ENCODE assay signal across 8 cellular contexts in the genomic region with DNA sequence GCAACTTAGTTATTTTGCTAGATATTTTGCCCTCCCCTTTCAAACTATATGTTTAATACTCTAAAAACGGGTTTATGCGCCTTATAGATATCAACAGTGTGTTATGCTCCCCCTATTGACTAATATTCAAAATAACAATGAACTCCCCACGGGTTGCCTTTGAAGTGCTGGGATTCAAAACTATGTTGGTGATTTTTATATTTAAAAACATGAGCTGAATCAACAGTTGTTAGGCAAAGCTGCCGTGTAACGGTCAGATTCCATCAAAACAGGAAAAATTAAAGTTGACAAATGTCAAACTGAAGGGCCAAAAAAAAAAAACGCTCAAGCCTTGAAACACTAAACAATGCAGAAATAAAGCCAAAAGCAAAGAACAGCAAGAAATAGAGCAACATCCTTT. TPM values are rescaled to one million over a fixed set of nuclear protein-coding genes. Genes with fewer than 3 reads are reported as not detected.
DNase-seq lines count a peak whose midpoint lies in the region; ATAC-seq and TF ChIP-seq lines count a peak whose summit lies in the region.

No MANE protein-coding gene starts in this region.

- H3K4me3 ChIP-seq in DND-41 (ENCODE audit: low read depth in 1 of 2, low read length in 2 of 2) = no peak overlapping the region
- no peak overlapping the region for H3K4me3 ChIP-seq in brain microvascular endothelial cell (ENCODE audit: low read depth, low read length)
- H3K4me3 ChIP-seq in mucosa of rectum (ENCODE audit: low read length in 2 of 2) = peak overlapping the region; percentile 29 to 62

- no peaks in the 10 kb centered on the region for H3K36me3 ChIP-seq in DND-41 (ENCODE audit: insufficient read depth, low read length)
- no peaks in the 10 kb centered on the region for H3K36me3 ChIP-seq in brain microvascular endothelial cell (replicated peaks)
- no peaks in the 10 kb centered on the region for H3K36me3 ChIP-seq in mucosa of rectum (ENCODE audit: control insufficient read depth in 2 of 2, insufficient read depth in 2 of 2, low read length in 2 of 2)

- H3K9ac ChIP-seq in DND-41 (ENCODE audit: low read depth, low read length) (no peak overlapping the region), mucosa of rectum (ENCODE audit: low read depth in 1 of 2, low read length in 2 of 2) (no peak overlapping the region)

- TF ChIP-seq CTCF in DND-41 (IDR thresholded peaks at IDR 0.05; ENCODE audit: borderline replicate concordance, extremely low read depth, low read length, poor library complexity, severe bottlenecking) = peak; percentile 57
- TF ChIP-seq CTCF in brain microvascular endothelial cell (IDR thresholded peaks at IDR 0.05; ENCODE audit: low read depth, low read length, missing control alignments) = peak; percentile 47

- H3K27ac ChIP-seq in DND-41 (ENCODE audit: low read length) = no peak overlapping the region
- H3K27ac ChIP-seq in brain microvascular endothelial cell = no peak overlapping the region
- H3K27ac ChIP-seq in mucosa of rectum (ENCODE audit: low read depth in 2 of 2, low read length in 2 of 2) = no peak overlapping the region

- no peaks in the 10 kb centered on the region for H3K79me2 ChIP-seq in DND-41 (ENCODE audit: insufficient read depth, low read length)

- no peak overlapping the region for H3K4me2 ChIP-seq in DND-41 (ENCODE audit: insufficient read depth, low read length)

- peaks cover 14% of the 10 kb centered on the region for H3K4me1 ChIP-seq in DND-41 (ENCODE audit: insufficient read depth, low read length)
- H3K4me1 ChIP-seq in mucosa of rectum (ENCODE audit: control insufficient read depth in 2 of 2, insufficient read depth in 2 of 2, low read length in 2 of 2) = peaks cover 13% of the 10 kb centered on the region in 2 donors

- DNase-seq in DND-41 (no peak), M059J (ENCODE audit: low read depth) (peak; percentile 33), brain microvascular endothelial cell (peak; percentile 22), cortex of kidney (lab: John Stamatoyannopoulos, UW) (no peak), amniotic stem cell (lab: John Stamatoyannopoulos, UW) (no peak)

- no peaks in the 10 kb centered on the region for H4K20me1 ChIP-seq in DND-41 (ENCODE audit: insufficient read depth, low read length)

- H3K27me3 ChIP-seq in DND-41 (ENCODE audit: insufficient read depth, low read length, poor library complexity) = peaks cover 31% of the 10 kb centered on the region
- H3K27me3 ChIP-seq in brain microvascular endothelial cell (replicated peaks) = no peaks in the 10 kb centered on the region
- peaks cover 2 to 10% of the 10 kb centered on the region in 2 donors for H3K27me3 ChIP-seq in mucosa of rectum (ENCODE audit: control insufficient read depth in 2 of 2, insufficient read depth in 2 of 2, low read length in 2 of 2)

- in situ Hi-C loops in brain microvascular endothelial cell (cut with HindIII; ENCODE audit: low pct_ligation_motif_present, low sequenced_read_pairs) = no loop called here

- H3K9me3 ChIP-seq in DND-41 (ENCODE audit: insufficient read depth, low read length, severe bottlenecking) (no peaks in the 10 kb centered on the region), mucosa of rectum (ENCODE audit: control insufficient read depth in 2 of 2, low read length in 2 of 2) (no peaks in the 10 kb centered on the region)

- ATAC-seq in DND-41 (ENCODE audit: insufficient read depth, low read depth) (no peak), HG03521 (IDR thresholded peaks at IDR 0.05; ENCODE audit: unreplicated experiment) (no peak), GM21529 (IDR thresholded peaks at IDR 0.05; ENCODE audit: unreplicated experiment) (no peak)

- no peak overlapping the region for H2AFZ ChIP-seq in DND-41 (ENCODE audit: low read depth, low read length)

RNA-seq across cellular contexts. Expression of gene TGFBR3, which starts 2.5 kb away (rescaled TPM):
- 1.8 and 2.1 TPM in 2 replicates for total RNA-seq in M059J (2014; rRNA removed; shearing (Covaris generic))

Comparison
In these comparisons a context has a peak if more than half of its experiments do, and no peak if none do; other contexts are left out.
1. DNase-seq: peak in M059J (single experiment) and brain microvascular endothelial cell (single experiment); none in DND-41 (single experiment), cortex of kidney (single experiment) and amniotic stem cell (single experiment).
2. H3K4me3 ChIP-seq: peak in mucosa of rectum (2 of 2); none in DND-41 (0 of 2) and brain microvascular endothelial cell (single experiment).